ENCODE assay signal across 22 cellular contexts in genomic region chr3:183494341-183494740, GRCh38.
DNase-seq lines count a peak whose midpoint lies in the region; TF ChIP-seq lines count a peak whose summit lies in the region.
"Had no signal": no experiment of that assay in that cellular context is flagged by ENCODE, and none has a peak within 500 bp of the region (broad histone marks: within the 10 kb centered on the region; RNA-seq: fewer than 3 reads in every experiment).

No MANE protein-coding gene starts in this region.

- H4K20me1 ChIP-seq in H9 (ENCODE audit: control insufficient read depth, insufficient read depth, insufficient read length): no peaks in the 10 kb centered on the region
- H4K20me1 ChIP-seq: BLaER1 had no signal

- no peak overlapping the region for H2AK5ac ChIP-seq in H9 (ENCODE audit: insufficient read length, low read length)

- H2BK12ac ChIP-seq in H9 (ENCODE audit: insufficient read length, low read depth, low read length): no peak overlapping the region

- no peak overlapping the region for H3K4ac ChIP-seq in H9 (ENCODE audit: low read depth, low read length)

- no peak overlapping the region for H4K8ac ChIP-seq in H9 (replicated peaks; ENCODE audit: insufficient read length, low read depth, low read length)

- H3K4me3 ChIP-seq in coronary artery: no peak overlapping the region
- H3K4me3 ChIP-seq: BLaER1, colonic mucosa, gastrocnemius medialis, ovary, SJSA1 had no signal

- no peak overlapping the region for H4K91ac ChIP-seq in H9 (ENCODE audit: insufficient read length, low read depth, low read length)

- H2BK5ac ChIP-seq in H9 (ENCODE audit: insufficient read length, low read length): no peak overlapping the region

- peaks cover 48% of the 10 kb centered on the region for H3K36me3 Mint-ChIP-seq in activated CD4-positive, alpha-beta memory T cell treated with anti-CD3 and anti-CD28 coated beads, Interleukin-2, amount 10 ng/mL, durations not matched to agents 7 days and 5 days (ENCODE audit: low read depth)
- peaks cover 42% of the 10 kb centered on the region for H3K36me3 Mint-ChIP-seq in activated CD4-positive, alpha-beta memory T cell treated with anti-CD3 and anti-CD28 coated beads for 36 hours
- no peaks in the 10 kb centered on the region for H3K36me3 Mint-ChIP-seq in H9 (ENCODE audit: insufficient read depth in 1 of 3, low read depth in 3 of 3)
- H3K36me3 Mint-ChIP-seq in osteocyte (ENCODE audit: unreplicated experiment): no peaks in the 10 kb centered on the region

- POLR2A ChIA-PET in activated CD4-positive, alpha-beta memory T cell treated with anti-CD3 and anti-CD28 coated beads, Interleukin-2, amount 10 ng/mL, durations not matched to agents 7 days and 5 days (lab: Charles Lee): no interaction called here
- POLR2A ChIA-PET in activated CD4-positive, alpha-beta memory T cell treated with anti-CD3 and anti-CD28 coated beads for 36 hours (lab: Charles Lee): no interaction called here

- H3K23ac ChIP-seq in H9 (ENCODE audit: insufficient read length, low read depth, low read length): no peak overlapping the region

- H4K5ac ChIP-seq in H9 (ENCODE audit: insufficient read length, low read depth, low read length): no peak overlapping the region

- TF ChIP-seq CTCF in H9 (conservative IDR thresholded peaks at IDR 0.05) (no peak), coronary artery (IDR thresholded peaks at IDR 0.05) (no peak), osteocyte (IDR thresholded peaks at IDR 0.05) (no peak)

- no peaks in the 10 kb centered on the region for H3K27me3 ChIP-seq in H9 (ENCODE audit: insufficient read depth, low read length)
- H3K27me3 ChIP-seq: BLaER1, colonic mucosa, gastrocnemius medialis, ovary, SJSA1 had no signal

- H3K79me1 ChIP-seq in H9 (ENCODE audit: insufficient read depth, low read depth, low read length, poor library complexity, severe bottlenecking): no peaks in the 10 kb centered on the region

- intact Hi-C loops in activated CD4-positive, alpha-beta memory T cell treated with anti-CD3 and anti-CD28 coated beads for 36 hours (cut with micrococcal nuclease): no loop called here

- no peak overlapping the region for H2BK120ac ChIP-seq in H9 (ENCODE audit: low read depth, low read length, poor library complexity, severe bottlenecking)

- H2BK15ac ChIP-seq in H9 (ENCODE audit: low read depth, low read length): no peak overlapping the region

- no CpG with 5 or more reads among the region's 2 CpGs for WGBS in H9 (ENCODE audit: extremely low coverage, insufficient read length, low lambda C conversion rate)

- H3K14ac ChIP-seq in H9 (ENCODE audit: insufficient read depth, low read length): no peak overlapping the region

- H2BK20ac ChIP-seq in H9 (ENCODE audit: low read depth, low read length, poor library complexity, severe bottlenecking): no peak overlapping the region

- no peak overlapping the region for H3K9ac ChIP-seq in H9 (ENCODE audit: extremely low read depth, insufficient read length, low read length)
- H3K9ac ChIP-seq: BLaER1 had no signal

- H3K9me3 Mint-ChIP-seq in activated CD4-positive, alpha-beta memory T cell treated with anti-CD3 and anti-CD28 coated beads, Interleukin-2, amount 10 ng/mL, durations not matched to agents 7 days and 5 days: no peaks in the 10 kb centered on the region
- no peaks in the 10 kb centered on the region for H3K9me3 Mint-ChIP-seq in activated CD4-positive, alpha-beta memory T cell treated with anti-CD3 and anti-CD28 coated beads for 36 hours
- H3K9me3 Mint-ChIP-seq in H9 (no peaks in the 10 kb centered on the region), osteocyte (ENCODE audit: unreplicated experiment) (no peaks in the 10 kb centered on the region)
- H3K9me3 Mint-ChIP-seq: HFFc6; natural killer cell treated with Interleukin-12 subunit alpha and Interleukin-12 subunit beta and Interleukin-15 and Interleukin-18, amount 100 ng/mL, for 72 hours; stimulated activated memory B cell treated with anti-CD40 and anti-IgM and Interleukin-4, amounts not matched to agents 10 μg/mL and 1 μg/mL and 100 μg/mL, for 72 hours had no signal

- CTCF ChIA-PET in activated CD4-positive, alpha-beta memory T cell treated with anti-CD3 and anti-CD28 coated beads, Interleukin-2, amount 10 ng/mL, durations not matched to agents 7 days and 5 days (lab: Charles Lee): no interaction called here
- CTCF ChIA-PET in activated CD4-positive, alpha-beta memory T cell treated with anti-CD3 and anti-CD28 coated beads for 36 hours (lab: Charles Lee): interaction anchor here (1.2 kb wide), 1 partner anchor 272 kb away, joined by 3 read pairs; no protein-coding TSS in a partner anchor

- H2AFZ ChIP-seq in H9 (ENCODE audit: low read length): no peak overlapping the region

- no peak overlapping the region for H3T11ph ChIP-seq in H9 (ENCODE audit: low read length)

- H3K27ac ChIP-seq in H9 (ENCODE audit: insufficient read length, low read depth, low read length) (no peak overlapping the region), coronary artery (no peak overlapping the region)
- H3K27ac ChIP-seq: BLaER1, colonic mucosa, ovary, SJSA1 had no signal

- no peaks in the 10 kb centered on the region for H3K79me2 ChIP-seq in H9 (ENCODE audit: insufficient read depth, low read length)

- H3K4me2 ChIP-seq in H9 (ENCODE audit: insufficient read depth, insufficient read length, low read length): no peak overlapping the region
- H3K4me2 ChIP-seq: BLaER1 had no signal

- H3K18ac ChIP-seq in H9 (ENCODE audit: insufficient read length, low read depth, low read length): no peak overlapping the region

- peak overlapping the region; percentile 40 for H3K27ac Mint-ChIP-seq in activated CD4-positive, alpha-beta memory T cell treated with anti-CD3 and anti-CD28 coated beads, Interleukin-2, amount 10 ng/mL, durations not matched to agents 7 days and 5 days
- H3K27ac Mint-ChIP-seq in activated CD4-positive, alpha-beta memory T cell treated with anti-CD3 and anti-CD28 coated beads for 36 hours: no peak overlapping the region
- H3K27ac Mint-ChIP-seq in H9 (no peak overlapping the region), osteocyte (ENCODE audit: unreplicated experiment) (no peak overlapping the region)
- H3K27ac Mint-ChIP-seq: HFFc6; natural killer cell treated with Interleukin-12 subunit alpha and Interleukin-12 subunit beta and Interleukin-15 and Interleukin-18, amount 100 ng/mL, for 72 hours; stimulated activated memory B cell treated with anti-CD40 and anti-IgM and Interleukin-4, amounts not matched to agents 10 μg/mL and 1 μg/mL and 100 μg/mL, for 72 hours had no signal

- H3K56ac ChIP-seq in H9 (ENCODE audit: insufficient read length, low read depth, low read length): no peak overlapping the region

- H3K9me3 ChIP-seq in H9 (ENCODE audit: control insufficient read depth, low read depth, low read length): no peaks in the 10 kb centered on the region
- H3K9me3 ChIP-seq: colonic mucosa, gastrocnemius medialis, ovary, SJSA1 had no signal

- H3K4me3 Mint-ChIP-seq in activated CD4-positive, alpha-beta memory T cell treated with anti-CD3 and anti-CD28 coated beads, Interleukin-2, amount 10 ng/mL, durations not matched to agents 7 days and 5 days: no peak overlapping the region
- no peak overlapping the region for H3K4me3 Mint-ChIP-seq in activated CD4-positive, alpha-beta memory T cell treated with anti-CD3 and anti-CD28 coated beads for 36 hours
- H3K4me3 Mint-ChIP-seq in H9: no peak overlapping the region; a peak in 1 of 5 replicates
- no peak overlapping the region for H3K4me3 Mint-ChIP-seq in osteocyte (ENCODE audit: unreplicated experiment)
- H3K4me3 Mint-ChIP-seq: HFFc6; natural killer cell treated with Interleukin-12 subunit alpha and Interleukin-12 subunit beta and Interleukin-15 and Interleukin-18, amount 100 ng/mL, for 72 hours; stimulated activated memory B cell treated with anti-CD40 and anti-IgM and Interleukin-4, amounts not matched to agents 10 μg/mL and 1 μg/mL and 100 μg/mL, for 72 hours had no signal

- H3K4me1 ChIP-seq in H9 (ENCODE audit: insufficient read depth, low read length): no peaks in the 10 kb centered on the region
- H3K4me1 ChIP-seq: SJSA1 had no signal

- no peak for DNase-seq in activated CD4-positive, alpha-beta memory T cell treated with anti-CD3 and anti-CD28 coated beads, Interleukin-2, amount 10 ng/mL, durations not matched to agents 7 days and 5 days
- no peak for DNase-seq in activated CD4-positive, alpha-beta memory T cell treated with anti-CD3 and anti-CD28 coated beads for 36 hours
- DNase-seq in H9 (peak; percentile 26), coronary artery (ENCODE audit: low spot score) (peak; percentile 64), osteocyte (ENCODE audit: extremely low spot score, unreplicated experiment) (peak; percentile 80), NCI-H510A treated with DMSO at 0.1 percent for 48 hours (lab: John Stamatoyannopoulos, UW) (no peak), AML-193 (lab: John Stamatoyannopoulos, UW) (no peak), DMS79 (lab: John Stamatoyannopoulos, UW) (no peak)
- DNase-seq: colonic mucosa, gastrocnemius medialis, HFFc6, hippocampal formation, left ventricle myocardium superior, midbrain, NCI-H1105, NCI-H524, ovary, T-helper 1 cell had no signal

- no peaks in the 10 kb centered on the region for H3K4me1 Mint-ChIP-seq in activated CD4-positive, alpha-beta memory T cell treated with anti-CD3 and anti-CD28 coated beads, Interleukin-2, amount 10 ng/mL, durations not matched to agents 7 days and 5 days
- no peaks in the 10 kb centered on the region for H3K4me1 Mint-ChIP-seq in activated CD4-positive, alpha-beta memory T cell treated with anti-CD3 and anti-CD28 coated beads for 36 hours (ENCODE audit: low read depth)
- H3K4me1 Mint-ChIP-seq in H9 (peaks cover 3 to 4% of the 10 kb centered on the region in 2 experiments; a peak in 1 of 4 replicates), osteocyte (ENCODE audit: unreplicated experiment) (peaks cover 2% of the 10 kb centered on the region)
- H3K4me1 Mint-ChIP-seq: stimulated activated memory B cell treated with anti-CD40 and anti-IgM and Interleukin-4, amounts not matched to agents 10 μg/mL and 1 μg/mL and 100 μg/mL, for 72 hours had no signal

- H3K27me3 Mint-ChIP-seq in activated CD4-positive, alpha-beta memory T cell treated with anti-CD3 and anti-CD28 coated beads, Interleukin-2, amount 10 ng/mL, durations not matched to agents 7 days and 5 days: no peaks in the 10 kb centered on the region
- H3K27me3 Mint-ChIP-seq in activated CD4-positive, alpha-beta memory T cell treated with anti-CD3 and anti-CD28 coated beads for 36 hours: no peaks in the 10 kb centered on the region
- H3K27me3 Mint-ChIP-seq in H9 (ENCODE audit: low read depth): no peaks in the 10 kb centered on the region
- H3K27me3 Mint-ChIP-seq in osteocyte (ENCODE audit: unreplicated experiment): peaks cover 23% of the 10 kb centered on the region
- H3K27me3 Mint-ChIP-seq: natural killer cell treated with Interleukin-12 subunit alpha and Interleukin-12 subunit beta and Interleukin-15 and Interleukin-18, amount 100 ng/mL, for 72 hours; stimulated activated memory B cell treated with anti-CD40 and anti-IgM and Interleukin-4, amounts not matched to agents 10 μg/mL and 1 μg/mL and 100 μg/mL, for 72 hours had no signal

- H3K23me2 ChIP-seq in H9 (ENCODE audit: insufficient read length, low read depth, low read length, poor library complexity, severe bottlenecking): no peaks in the 10 kb centered on the region

Comparison
In these comparisons a context has a peak if more than half of its experiments do, and no peak if none do; other contexts are left out.
1. DNase-seq: peak in H9 (single experiment), coronary artery (single experiment) and osteocyte (single experiment); none in activated CD4-positive, alpha-beta memory T cell treated with anti-CD3 and anti-CD28 coated beads, Interleukin-2, amount 10 ng/mL, durations not matched to agents 7 days and 5 days (single experiment), activated CD4-positive, alpha-beta memory T cell treated with anti-CD3 and anti-CD28 coated beads for 36 hours (single experiment), NCI-H510A treated with DMSO at 0.1 percent for 48 hours (single experiment), AML-193 (0 of 2) and DMS79 (single experiment).